In genomic region chr7:150801242-150801945, GRCh38 we compare ENCODE assay signal across 8 cellular contexts. TPM values are rescaled to one million over a fixed set of nuclear protein-coding genes. Genes with fewer than 3 reads are reported as not detected.
A peak's percentile ranks its signal among the peaks of the same experiment; 100 is the strongest.
DNase-seq lines count a peak whose midpoint lies in the region; ATAC-seq and TF ChIP-seq lines count a peak whose summit lies in the region.

No MANE protein-coding gene starts in this region.

- ATAC-seq in activated naive CD8-positive, alpha-beta T cell treated with anti-CD3 and anti-CD28 coated beads, Interleukin-2, amount 50 U/mL, for 24 hours: no peak
- ATAC-seq in gastrocnemius medialis (no peak), SK-N-SH treated with all-trans-retinoic acid at 6 μM for 48 hours (no peak)

- no peak overlapping the region for H3K9ac ChIP-seq in iPS-20b (ENCODE audit: low read depth, low read length)
- H3K9ac ChIP-seq in SK-N-SH: no peak overlapping the region

- CTCF ChIA-PET in SK-N-SH (lab: Yijun Ruan, JAX): no interaction called here

- H3F3A ChIP-seq in SK-N-SH (replicated peaks; ENCODE audit: insufficient read depth): no peaks in the 10 kb centered on the region

- no peak for TF ChIP-seq CTCF in GM13977 (IDR thresholded peaks at IDR 0.05; ENCODE audit: extremely low read depth, insufficient read depth, missing control alignments)
- TF ChIP-seq CTCF in gastrocnemius medialis (IDR thresholded peaks at IDR 0.05 in 4 of 5, conservative IDR thresholded peaks at IDR 0.05 in 1 of 5): no peak
- TF ChIP-seq CTCF in SK-N-SH (IDR thresholded peaks at IDR 0.05): no peak

- no peaks in the 10 kb centered on the region; the same call in 1 of the 2 replicates for H3K4me1 ChIP-seq in iPS-20b (ENCODE audit: insufficient read depth, low read length)
- no peaks in the 10 kb centered on the region for H3K4me1 ChIP-seq in gastrocnemius medialis
- H3K4me1 ChIP-seq in SK-N-SH (ENCODE audit: control insufficient read depth in 1 of 2, insufficient read depth in 2 of 2, low read depth in 1 of 2, low read length in 1 of 2): peaks cover 0 to 7% of the 10 kb centered on the region in 2 experiments; a peak in 2 of 4 replicates

- no peak for TF ChIP-seq RAD21 in SK-N-SH (IDR thresholded peaks at IDR 0.05; ENCODE audit: low read length)

- no peak overlapping the region for H3K27ac ChIP-seq in iPS-20b (ENCODE audit: low read length)
- H3K27ac ChIP-seq in gastrocnemius medialis: no peak overlapping the region
- H3K27ac ChIP-seq in SK-N-SH (ENCODE audit: low read depth in 2 of 2, low read length in 1 of 2): no peak overlapping the region

- H3K79me2 ChIP-seq in SK-N-SH (ENCODE audit: insufficient read depth): no peaks in the 10 kb centered on the region

- H3K9me3 ChIP-seq in iPS-20b (ENCODE audit: insufficient read depth, low read depth, low read length): peaks cover 6% of the 10 kb centered on the region; the same call in 1 of the 2 replicates
- H3K9me3 ChIP-seq in gastrocnemius medialis: no peaks in the 10 kb centered on the region
- H3K9me3 ChIP-seq in SK-N-SH: 0 out of 2 replicates have a peak, but pooled peaks cover under 1% of the 10 kb centered on the region

- H3K4me3 Mint-ChIP-seq in activated naive CD8-positive, alpha-beta T cell treated with anti-CD3 and anti-CD28 coated beads, Interleukin-2, amount 50 U/mL, for 24 hours: peak overlapping the region; percentile 57

- DNase-seq in GM13977 (ENCODE audit: low spot score) (peak; percentile 45), gastrocnemius medialis (no peak), SK-N-SH (no peak), NCI-H187 treated with DMSO at 0.1 percent for 48 hours (lab: John Stamatoyannopoulos, UW) (no peak)
- DNase-seq in activated naive CD8-positive, alpha-beta T cell treated with anti-CD3 and anti-CD28 coated beads, Interleukin-2, amount 50 U/mL, for 24 hours: no peak
- DNase-seq in stimulated activated naive CD4-positive, alpha-beta T cell (lab: John Stamatoyannopoulos, UW): no peak

- peaks cover 3% of the 10 kb centered on the region for H3K4me1 Mint-ChIP-seq in activated naive CD8-positive, alpha-beta T cell treated with anti-CD3 and anti-CD28 coated beads, Interleukin-2, amount 50 U/mL, for 24 hours

- H3K36me3 ChIP-seq in iPS-20b (ENCODE audit: insufficient read depth, low read depth, low read length): no peaks in the 10 kb centered on the region
- H3K36me3 ChIP-seq in gastrocnemius medialis: no peaks in the 10 kb centered on the region
- H3K36me3 ChIP-seq in SK-N-SH (replicated peaks in 1 of 2; ENCODE audit: control insufficient read depth in 1 of 2, insufficient read depth in 2 of 2, low read length in 1 of 2): no peaks in the 10 kb centered on the region

- in situ Hi-C loops in GM13977 (cut with MboI; ENCODE audit: low pct_unique_long_range_greater_than_20kb, low sequenced_read_pairs, unreplicated experiment) (no loop called here), gastrocnemius medialis (cut with MboI; ENCODE audit: low sequenced_read_pairs in 4 of 4) (no loop called here)

- H3K36me3 Mint-ChIP-seq in activated naive CD8-positive, alpha-beta T cell treated with anti-CD3 and anti-CD28 coated beads, Interleukin-2, amount 50 U/mL, for 24 hours (ENCODE audit: low read depth): no peaks in the 10 kb centered on the region

- no peak for TF ChIP-seq POLR2A in gastrocnemius medialis (IDR thresholded peaks at IDR 0.05)

- no peak overlapping the region for H3K4me2 ChIP-seq in SK-N-SH

- no peak overlapping the region for H3K27ac Mint-ChIP-seq in activated naive CD8-positive, alpha-beta T cell treated with anti-CD3 and anti-CD28 coated beads, Interleukin-2, amount 50 U/mL, for 24 hours

- H4K20me1 ChIP-seq in SK-N-SH (ENCODE audit: insufficient read depth): no peaks in the 10 kb centered on the region

- H3K27me3 Mint-ChIP-seq in activated naive CD8-positive, alpha-beta T cell treated with anti-CD3 and anti-CD28 coated beads, Interleukin-2, amount 50 U/mL, for 24 hours: peaks cover 44% of the 10 kb centered on the region

- TF ChIP-seq EP300 in SK-N-SH (IDR thresholded peaks at IDR 0.05; ENCODE audit: borderline replicate concordance in 1 of 2, low read depth in 1 of 2, low read length in 1 of 2): no peak

- intact Hi-C loops in gastrocnemius medialis (cut with DNase I; ENCODE audit: low total_unique reads): no loop called here

- H3K4me3 ChIP-seq in iPS-20b (ENCODE audit: low read length): peak overlapping the region; percentile 56; the same call in 1 of the 2 replicates
- H3K4me3 ChIP-seq in gastrocnemius medialis: peak overlapping the region in 3 of 4 donors; percentile 43 to 52 (median 43)
- no peak overlapping the region for H3K4me3 ChIP-seq in SK-N-SH (ENCODE audit: low read depth in 2 of 2, low read length in 1 of 2)

- POLR2A ChIA-PET in SK-N-SH (lab: Yijun Ruan, JAX): no interaction called here

- H3K27me3 ChIP-seq in iPS-20b (ENCODE audit: insufficient read depth, low read length) (peaks cover 79% of the 10 kb centered on the region), gastrocnemius medialis (peaks cover 18 to 40% (median 25%) of the 10 kb centered on the region in 3 donors), SK-N-SH (ENCODE audit: insufficient read depth) (no peaks in the 10 kb centered on the region)

- WGBS in SK-N-SH (ENCODE audit: low lambda C conversion rate): 59% methylated on average over 24 of the region's 26 CpGs

- no peaks in the 10 kb centered on the region for H3K9me2 ChIP-seq in SK-N-SH

- peaks cover 11% of the 10 kb centered on the region for H3K9me3 Mint-ChIP-seq in activated naive CD8-positive, alpha-beta T cell treated with anti-CD3 and anti-CD28 coated beads, Interleukin-2, amount 50 U/mL, for 24 hours

- H2AFZ ChIP-seq in SK-N-SH (ENCODE audit: low read depth): no peak overlapping the region

TF ChIP-seq in SK-N-SH, 30 proteins besides CTCF, POLR2A, EP300 and RAD21 (continues in another document):
- no peak for TF ChIP-seq MAX (IDR thresholded peaks at IDR 0.05; ENCODE audit: low read depth)

TF ChIP-seq in SK-N-SH treated with all-trans-retinoic acid at 6 μM for 48 hours, 23 proteins besides CTCF, POLR2A, EP300 and RAD21:
- TF ChIP-seq TSHZ2 (CRISPR knock-in tag; IDR thresholded peaks at IDR 0.05) (no peak), BACH2 (CRISPR knock-in tag; IDR thresholded peaks at IDR 0.05; ENCODE audit: borderline replicate concordance) (no peak), TCF4 (CRISPR knock-in tag; IDR thresholded peaks at IDR 0.05; ENCODE audit: borderline replicate concordance) (no peak), CREB5 (CRISPR knock-in tag; IDR thresholded peaks at IDR 0.05; ENCODE audit: low read depth) (no peak), SNAI2 (CRISPR knock-in tag; IDR thresholded peaks at IDR 0.05) (no peak), TOX (CRISPR knock-in tag; IDR thresholded peaks at IDR 0.05; ENCODE audit: borderline replicate concordance) (no peak), PPARA (CRISPR knock-in tag; IDR thresholded peaks at IDR 0.05; ENCODE audit: borderline replicate concordance) (no peak), ZFP3 (CRISPR knock-in tag; IDR thresholded peaks at IDR 0.05) (no peak), ESRRG (CRISPR knock-in tag; IDR thresholded peaks at IDR 0.05) (no peak), GLIS3 (CRISPR knock-in tag; IDR thresholded peaks at IDR 0.05) (no peak), ZNF70 (CRISPR knock-in tag; IDR thresholded peaks at IDR 0.05) (no peak), ZNF565 (CRISPR knock-in tag; conservative IDR thresholded peaks at IDR 0.05; ENCODE audit: low read depth) (no peak), OSR1 (CRISPR knock-in tag; IDR thresholded peaks at IDR 0.05) (no peak)

RNA-seq across cellular contexts. Expression of gene TMEM176A, which starts 0.8 kb away (rescaled TPM):
- total RNA-seq in gastrocnemius medialis: 10 to 100 TPM in 1 of 4 donors, 1 to 10 TPM in 3; 5.2 to 12.9 (median 8.9) TPM
- polyA plus RNA-seq in SK-N-SH (2012; rRNA removed): not detected in 2 replicates
- polyA plus RNA-seq in SK-N-SH (2012; cell fraction: cytosol; rRNA removed): not detected in 2 replicates
- polyA plus RNA-seq in SK-N-SH (2012; cell fraction: nucleus; rRNA removed): not detected in 2 replicates

RNA-seq across cellular contexts. Expression of gene TMEM176B, which starts 1.2 kb away (rescaled TPM):
- 1 to 10 TPM; 5.8 to 9.6 (median 7.6) TPM for total RNA-seq in gastrocnemius medialis
- polyA plus RNA-seq in SK-N-SH (2012; rRNA removed): 0.15 TPM in 1 of 2 replicates, not detected in the other
- polyA plus RNA-seq in SK-N-SH (2012; cell fraction: cytosol; rRNA removed): 0.06 and 0.25 TPM in 2 replicates
- polyA plus RNA-seq in SK-N-SH (2012; cell fraction: nucleus; rRNA removed): 0.14 TPM in 2 replicates

RNA-seq across cellular contexts. Expression of gene AOC1, which starts 50.9 kb away (rescaled TPM):
- 1 to 10 TPM in 1 of 4 donors, not detected in 3; 1.6 TPM for total RNA-seq in gastrocnemius medialis
- not detected in 2 replicates for polyA plus RNA-seq in SK-N-SH (2012; rRNA removed)
- not detected in 2 replicates for polyA plus RNA-seq in SK-N-SH (2012; cell fraction: cytosol; rRNA removed)
- polyA plus RNA-seq in SK-N-SH (2012; cell fraction: nucleus; rRNA removed): not detected in 2 replicates

Comparison
In these comparisons a context has a peak if more than half of its experiments do, and no peak if none do; other contexts are left out.
1. H3K4me3 ChIP-seq: peak in iPS-20b (single experiment) and gastrocnemius medialis (3 of 4); none in SK-N-SH (0 of 2).